In the genomic region with DNA sequence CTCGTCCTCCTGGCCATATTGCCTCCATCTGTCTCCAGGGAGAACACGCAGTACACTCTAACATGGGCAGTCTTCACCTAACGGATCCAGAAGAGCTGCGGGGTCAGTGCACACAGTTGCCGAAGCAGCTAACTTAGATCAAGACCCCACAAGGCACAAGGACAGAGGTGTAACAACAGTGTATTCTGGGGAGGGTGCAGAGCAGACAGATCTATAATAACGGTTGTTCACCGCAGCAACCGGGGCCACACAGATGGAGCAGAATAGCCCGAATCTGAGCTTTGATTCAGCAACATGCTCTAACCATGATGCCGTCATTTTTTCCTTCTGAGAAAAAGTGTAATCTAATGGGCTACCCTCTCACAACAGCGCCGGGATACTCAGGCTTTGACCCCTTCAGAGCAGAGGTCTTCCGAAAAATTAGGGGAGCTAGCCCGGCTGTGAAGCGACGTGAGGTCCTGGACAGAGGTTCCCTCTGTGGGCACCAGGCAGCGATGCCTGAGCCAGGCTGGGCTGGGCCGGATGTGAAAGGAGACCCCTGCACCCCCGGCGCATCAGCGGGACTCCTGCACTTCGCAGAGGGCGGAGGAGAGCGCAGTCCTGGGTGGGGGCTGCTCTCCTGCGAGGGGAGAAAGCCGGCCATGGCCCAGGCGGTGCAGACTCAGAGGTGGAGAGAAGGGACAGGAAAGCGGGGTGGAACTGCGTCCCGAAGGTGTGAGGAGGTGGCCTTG, we compare ENCODE assay signal across 1 cellular context.
TF ChIP-seq lines count a peak whose summit lies in the region.

No MANE protein-coding gene starts in this region.

TF ChIP-seq in endothelial cell of umbilical vein, 7 proteins besides CTCF, POLR2A, EP300 and RAD21:
- TF ChIP-seq POLR2AphosphoS5 (IDR thresholded peaks at IDR 0.05; ENCODE audit: insufficient read depth, low read depth, low read length) (no peak), FOS (IDR thresholded peaks at IDR 0.05; ENCODE audit: borderline replicate concordance, insufficient read depth, low read length) (no peak), JUN (IDR thresholded peaks at IDR 0.05; ENCODE audit: borderline replicate concordance, insufficient read depth, insufficient read length, low read depth) (no peak), GATA2 (IDR thresholded peaks at IDR 0.05; ENCODE audit: insufficient read depth, insufficient read length, low read depth, low read length) (no peak), MYC (IDR thresholded peaks at IDR 0.05; ENCODE audit: low read depth, low read length) (no peak), EZH2 (IDR thresholded peaks at IDR 0.05; ENCODE audit: borderline replicate concordance, low read depth, low read length, severe bottlenecking) (no peak)
- TF ChIP-seq, protein P1, sequence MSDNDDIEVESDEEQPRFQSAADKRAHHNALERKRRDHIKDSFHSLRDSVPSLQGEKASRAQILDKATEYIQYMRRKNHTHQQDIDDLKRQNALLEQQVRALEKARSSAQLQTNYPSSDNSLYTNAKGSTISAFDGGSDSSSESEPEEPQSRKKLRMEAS (IDR thresholded peaks at IDR 0.05; ENCODE audit: insufficient read depth, insufficient read length), result no peak
